8 cellular contexts compared by ENCODE assay signal in the genomic region with DNA sequence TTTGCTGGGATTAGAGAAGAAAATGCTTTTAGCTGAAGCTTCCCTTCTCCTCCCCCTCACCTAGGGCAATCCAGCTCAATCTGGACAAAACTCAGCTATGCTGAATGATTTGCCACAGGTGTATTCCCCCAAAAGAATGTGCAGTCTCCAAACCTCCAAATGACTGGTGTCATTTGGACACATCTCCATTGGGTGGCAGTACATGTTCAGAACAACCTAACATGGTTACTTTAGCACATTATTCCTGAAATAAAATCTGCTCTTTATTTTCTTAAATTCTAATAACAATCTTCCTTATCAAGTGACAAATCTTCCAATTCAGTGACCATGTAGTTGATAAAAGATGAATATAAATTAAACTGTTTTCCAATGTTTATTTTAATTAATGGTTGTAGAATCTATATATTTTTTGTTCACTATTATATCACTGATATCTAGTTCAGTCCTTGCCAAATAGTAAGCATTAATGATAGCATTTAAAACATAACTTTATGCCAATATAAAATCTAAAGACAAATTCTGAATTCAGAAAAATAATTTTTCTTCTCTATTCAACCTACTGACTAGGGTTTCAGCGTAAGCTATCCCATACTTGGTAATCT.
DNase-seq lines count a peak whose midpoint lies in the region; ATAC-seq, FAIRE-seq and TF ChIP-seq lines count a peak whose summit lies in the region.

No MANE protein-coding gene starts in this region.

- no peaks in the 10 kb centered on the region for H4K20me1 ChIP-seq in HCT116 (ENCODE audit: insufficient read depth)
- H4K20me1 ChIP-seq in PC-3 (ENCODE audit: low read length) = no peaks in the 10 kb centered on the region

- H3K9me3 ChIP-seq in HCT116 (ENCODE audit: control insufficient read depth in 1 of 2, insufficient read depth in 1 of 2, low read depth in 1 of 2, low read length in 2 of 2) (no peaks in the 10 kb centered on the region), PC-3 (ENCODE audit: low read length) (no peaks in the 10 kb centered on the region), psoas muscle (no peaks in the 10 kb centered on the region)

- H3K9ac ChIP-seq in HCT116 (ENCODE audit: low read length) (no peak overlapping the region), PC-3 (ENCODE audit: low read length) (no peak overlapping the region)

- peak; percentile 54 to 74 (median 57); a peak in 5 of 6 replicates for TF ChIP-seq CTCF in HCT116 (IDR thresholded peaks at IDR 0.05 in 2 of 3, conservative IDR thresholded peaks at IDR 0.05 in 1 of 3; ENCODE audit: borderline replicate concordance in 1 of 3, insufficient read depth in 1 of 3, low read depth in 2 of 3, low read length in 2 of 3)
- TF ChIP-seq CTCF in PC-3 (conservative IDR thresholded peaks at IDR 0.05; ENCODE audit: low read depth, low read length) = peak; percentile 83
- peak; percentile 32 for TF ChIP-seq CTCF in psoas muscle (IDR thresholded peaks at IDR 0.05)

- RAD21 ChIA-PET in HCT116 (lab: Charles Lee; ENCODE audit: low non-redundant PET in 1 of 2, low total read pairs in 2 of 2, uncharacterized antibody in 2 of 2, unreplicated experiment in 2 of 2) = no interaction called here

- TF ChIP-seq POLR2A in HCT116 (IDR thresholded peaks at IDR 0.05; ENCODE audit: borderline replicate concordance, extremely low read depth, insufficient read depth, insufficient read length) (no peak), GM12891 (IDR thresholded peaks at IDR 0.05; ENCODE audit: low read depth, low read length) (no peak)

- DNase-seq in Daoy (ENCODE audit: low read depth) (peak; percentile 17), HCT116 (ENCODE audit: low read depth, low spot score) (peak; percentile 32), PC-3 (peak; percentile 69), psoas muscle (no peak), GM12891 (ENCODE audit: insufficient read length, low spot score) (no peak), NCI-H226 (no peak)
- DNase-seq in activated CD4-positive, alpha-beta T cell treated with anti-CD3 and anti-CD28 coated beads for 4 hours = no peak

- H2AFZ ChIP-seq in HCT116 (ENCODE audit: low read depth, low read length, poor library complexity, severe bottlenecking) = no peak overlapping the region
- H2AFZ ChIP-seq in PC-3 (ENCODE audit: low read length) = no peak overlapping the region

- H3K4me3 ChIP-seq in HCT116 (replicated peaks in 1 of 2; ENCODE audit: low read depth in 1 of 2, low read length in 2 of 2) (no peak overlapping the region), PC-3 (ENCODE audit: low read length) (no peak overlapping the region), psoas muscle (no peak overlapping the region)

- H3K4me2 ChIP-seq in HCT116 (ENCODE audit: low read length) (no peak overlapping the region), PC-3 (ENCODE audit: low read length) (no peak overlapping the region)

- POLR2A ChIA-PET in HCT116 (lab: Charles Lee) = no interaction called here
- POLR2A ChIA-PET in PC-3 (lab: Charles Lee; ENCODE audit: unreplicated experiment) = interaction anchor here (0.5 to 0.6 kb wide), 2 partner anchors 19 to 180 kb away, joined by 4 to 9 read pairs; no protein-coding TSS in a partner anchor

- CTCF ChIA-PET in HCT116 (lab: Charles Lee) = interaction anchor here (0.6 to 1.6 kb wide), 4 partner anchors 21 to 1064 kb away, joined by 3 to 6 read pairs (median 4); no protein-coding TSS in a partner anchor
- CTCF ChIA-PET in PC-3 (lab: Charles Lee) = interaction anchor here (0.7 kb wide), 1 partner anchor 431 kb away, joined by 3 read pairs; no protein-coding TSS in a partner anchor

- no peak for FAIRE-seq in GM12891 (lab: Jason Lieb, UNC)

- peak; percentile 83 for ATAC-seq in HCT116
- peak; percentile 92 for ATAC-seq in PC-3
- ATAC-seq in esophagus mucosa = peak; percentile 38
- peak in 1 of 4 donors; percentile 53 for ATAC-seq in psoas muscle

- intact Hi-C loops in HCT116 (cut with micrococcal nuclease) = loop anchor here (2.0 to 5.0 kb wide), 3 partner anchors 260 to 1061 kb away; no protein-coding TSS in a partner anchor
- intact Hi-C loops in PC-3 (cut with micrococcal nuclease) = loop anchor here (1.0 to 2.0 kb wide), 8 partner anchors 78 to 1046 kb away; no protein-coding TSS in a partner anchor
- intact Hi-C loops in psoas muscle (cut with DNase I) = loop anchor here in 1 of 2 donors (10.0 kb wide), 1 partner anchor 1054 kb away; no protein-coding TSS in a partner anchor

- H3F3A ChIP-seq in PC-3 (ENCODE audit: low read length, unreplicated experiment) = no peaks in the 10 kb centered on the region

- no peaks in the 10 kb centered on the region for H3K36me3 ChIP-seq in HCT116 (ENCODE audit: control insufficient read depth in 1 of 2, insufficient read depth in 2 of 2, low read length in 2 of 2)
- no peaks in the 10 kb centered on the region for H3K36me3 ChIP-seq in PC-3 (ENCODE audit: low read depth, low read length)
- H3K36me3 ChIP-seq in psoas muscle (ENCODE audit: insufficient read depth in 1 of 2, low read depth in 1 of 2) = no peaks in the 10 kb centered on the region

- peak; percentile 76 for TF ChIP-seq RAD21 in HCT116 (IDR thresholded peaks at IDR 0.05; ENCODE audit: low read depth)

- H3K4me1 ChIP-seq in HCT116 (ENCODE audit: control insufficient read depth in 1 of 2, insufficient read depth in 2 of 2, low read length in 2 of 2) (no peaks in the 10 kb centered on the region), PC-3 (ENCODE audit: insufficient read depth, low read length) (peaks cover 9% of the 10 kb centered on the region), psoas muscle (no peaks in the 10 kb centered on the region)

- H3K27me3 ChIP-seq in HCT116 (ENCODE audit: insufficient read depth, low read length) (no peaks in the 10 kb centered on the region), PC-3 (ENCODE audit: low read length) (no peaks in the 10 kb centered on the region), psoas muscle (ENCODE audit: insufficient read depth in 3 of 3, low read length in 2 of 3) (peaks cover 0 to 3% (median 0%) of the 10 kb centered on the region in 3 donors)

- H3K27ac ChIP-seq in HCT116 (ENCODE audit: low read depth, low read length) = no peak overlapping the region
- H3K27ac ChIP-seq in PC-3 (ENCODE audit: low read length) = 0 out of 2 replicates have a peak overlapping the region, but pooled peaks have one; percentile 9
- H3K27ac ChIP-seq in psoas muscle = no peak overlapping the region

- H3K79me2 ChIP-seq in HCT116 (ENCODE audit: insufficient read depth, low read length) (no peaks in the 10 kb centered on the region), PC-3 (ENCODE audit: low read length) (no peaks in the 10 kb centered on the region)

- H3K9me2 ChIP-seq in HCT116 (ENCODE audit: insufficient read depth) (no peaks in the 10 kb centered on the region), PC-3 (replicated peaks; ENCODE audit: low read length) (no peaks in the 10 kb centered on the region)

- WGBS in psoas muscle, 3 donors = 88 to 92% (median 89%) methylated on average over 1 of the region's 1 CpG

- BruUV-seq in HCT116 (replicated peaks; lab: Mats Ljungman, UMichigan) (no TSS peak), PC-3 (replicated peaks; lab: Mats Ljungman, UMichigan) (no TSS peak)

TF ChIP-seq in HCT116, 20 proteins besides CTCF, POLR2A, EP300 and RAD21:
- TF ChIP-seq YY1 (IDR thresholded peaks at IDR 0.05; ENCODE audit: extremely low read depth, insufficient replicate concordance, low read depth, low read length) (no peak), ZFX (IDR thresholded peaks at IDR 0.05) (no peak), EGR1 (IDR thresholded peaks at IDR 0.05; ENCODE audit: low read depth) (no peak), SRF (IDR thresholded peaks at IDR 0.05; ENCODE audit: low read depth) (0 out of 2 replicates have a peak, but pooled peaks have one; percentile 16), ZBTB33 (IDR thresholded peaks at IDR 0.05; ENCODE audit: extremely low read depth, insufficient replicate concordance, low read length) (no peak)

TF ChIP-seq in GM12891, 5 proteins besides CTCF, POLR2A, EP300 and RAD21:
- TF ChIP-seq PAX5 (IDR thresholded peaks at IDR 0.05; ENCODE audit: insufficient read depth, low read length, severe bottlenecking) (no peak), POU2F2 (IDR thresholded peaks at IDR 0.05; ENCODE audit: low read depth, low read length) (no peak)

Comparison
In these comparisons a context has a peak if more than half of its experiments do, and no peak if none do; other contexts are left out.
1. DNase-seq: peak in Daoy (single experiment), HCT116 (single experiment) and PC-3 (single experiment); none in psoas muscle (0 of 2), GM12891 (single experiment), NCI-H226 (single experiment) and activated CD4-positive, alpha-beta T cell treated with anti-CD3 and anti-CD28 coated beads for 4 hours (0 of 2).
2. CTCF ChIP-seq: peak in every context shown above with its lines; median percentile 83 in PC-3; 57 in HCT116; 32 in psoas muscle.